ENCODE assay signal across 1 cellular context in the genomic region with DNA sequence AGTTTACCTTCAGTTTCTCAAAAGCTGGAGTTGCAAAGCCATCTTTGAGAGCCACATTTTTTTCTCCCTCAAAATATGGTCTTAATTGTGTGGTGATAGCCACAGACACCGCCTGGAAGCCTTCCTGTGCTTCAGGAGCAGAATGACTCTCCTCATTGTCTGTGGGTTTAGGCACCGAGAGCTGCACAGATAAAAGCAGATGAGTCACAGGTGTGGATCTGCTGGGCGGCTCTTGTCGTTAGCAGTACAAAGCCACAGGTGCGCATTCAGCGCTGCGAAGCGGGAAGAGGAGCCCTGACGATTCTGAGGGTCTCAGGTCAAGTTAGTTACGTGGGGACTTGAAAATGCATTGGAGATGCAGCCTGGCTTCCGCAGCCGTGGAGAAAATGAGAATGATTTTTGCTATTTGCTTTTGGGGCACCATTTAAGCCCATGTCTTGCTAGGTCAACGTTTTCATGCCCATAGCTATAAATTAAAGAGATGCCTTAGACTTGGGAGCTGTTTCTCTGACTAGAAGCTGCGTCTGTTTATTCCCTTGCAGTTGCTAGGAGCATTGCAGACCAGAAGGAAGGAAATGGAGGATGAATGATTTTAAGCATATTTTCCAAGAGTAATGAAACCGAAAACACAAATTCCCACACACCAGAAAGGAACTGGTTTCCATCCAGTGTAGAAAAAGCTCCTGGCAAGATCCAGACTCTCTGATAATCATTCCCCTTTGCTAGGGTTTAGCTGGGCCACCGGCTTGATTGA.
TF ChIP-seq lines count a peak whose summit lies in the region.

No MANE protein-coding gene starts in this region.

TF ChIP-seq in SK-N-SH, 30 proteins besides CTCF, POLR2A, EP300 and RAD21 (continued from another document):
- TF ChIP-seq, protein P1, sequence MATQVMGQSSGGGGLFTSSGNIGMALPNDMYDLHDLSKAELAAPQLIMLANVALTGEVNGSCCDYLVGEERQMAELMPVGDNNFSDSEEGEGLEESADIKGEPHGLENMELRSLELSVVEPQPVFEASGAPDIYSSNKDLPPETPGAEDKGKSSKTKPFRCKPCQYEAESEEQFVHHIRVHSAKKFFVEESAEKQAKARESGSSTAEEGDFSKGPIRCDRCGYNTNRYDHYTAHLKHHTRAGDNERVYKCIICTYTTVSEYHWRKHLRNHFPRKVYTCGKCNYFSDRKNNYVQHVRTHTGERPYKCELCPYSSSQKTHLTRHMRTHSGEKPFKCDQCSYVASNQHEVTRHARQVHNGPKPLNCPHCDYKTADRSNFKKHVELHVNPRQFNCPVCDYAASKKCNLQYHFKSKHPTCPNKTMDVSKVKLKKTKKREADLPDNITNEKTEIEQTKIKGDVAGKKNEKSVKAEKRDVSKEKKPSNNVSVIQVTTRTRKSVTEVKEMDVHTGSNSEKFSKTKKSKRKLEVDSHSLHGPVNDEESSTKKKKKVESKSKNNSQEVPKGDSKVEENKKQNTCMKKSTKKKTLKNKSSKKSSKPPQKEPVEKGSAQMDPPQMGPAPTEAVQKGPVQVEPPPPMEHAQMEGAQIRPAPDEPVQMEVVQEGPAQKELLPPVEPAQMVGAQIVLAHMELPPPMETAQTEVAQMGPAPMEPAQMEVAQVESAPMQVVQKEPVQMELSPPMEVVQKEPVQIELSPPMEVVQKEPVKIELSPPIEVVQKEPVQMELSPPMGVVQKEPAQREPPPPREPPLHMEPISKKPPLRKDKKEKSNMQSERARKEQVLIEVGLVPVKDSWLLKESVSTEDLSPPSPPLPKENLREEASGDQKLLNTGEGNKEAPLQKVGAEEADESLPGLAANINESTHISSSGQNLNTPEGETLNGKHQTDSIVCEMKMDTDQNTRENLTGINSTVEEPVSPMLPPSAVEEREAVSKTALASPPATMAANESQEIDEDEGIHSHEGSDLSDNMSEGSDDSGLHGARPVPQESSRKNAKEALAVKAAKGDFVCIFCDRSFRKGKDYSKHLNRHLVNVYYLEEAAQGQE (IDR thresholded peaks at IDR 0.05; ENCODE audit: low read depth, low read length), result no peak
- TF ChIP-seq TEAD4 (IDR thresholded peaks at IDR 0.05; ENCODE audit: borderline replicate concordance, insufficient read depth) (no peak), RCOR1 (IDR thresholded peaks at IDR 0.05; ENCODE audit: low read length) (no peak), SIN3A (IDR thresholded peaks at IDR 0.05; ENCODE audit: borderline replicate concordance, low read depth, low read length) (no peak), MXI1 (IDR thresholded peaks at IDR 0.05; ENCODE audit: low read depth, low read length) (no peak), TCF12 (IDR thresholded peaks at IDR 0.05) (no peak; the same call in 1 of the 2 replicates), GABPA (IDR thresholded peaks at IDR 0.05; ENCODE audit: low read depth) (no peak), RFX5 (IDR thresholded peaks at IDR 0.05; ENCODE audit: low read length) (no peak), TAF1 (IDR thresholded peaks at IDR 0.05; ENCODE audit: borderline replicate concordance, low read depth, low read length) (no peak), CHD2 (IDR thresholded peaks at IDR 0.05; ENCODE audit: low read length, partially characterized antibody) (no peak)
- TF ChIP-seq, protein P2, sequence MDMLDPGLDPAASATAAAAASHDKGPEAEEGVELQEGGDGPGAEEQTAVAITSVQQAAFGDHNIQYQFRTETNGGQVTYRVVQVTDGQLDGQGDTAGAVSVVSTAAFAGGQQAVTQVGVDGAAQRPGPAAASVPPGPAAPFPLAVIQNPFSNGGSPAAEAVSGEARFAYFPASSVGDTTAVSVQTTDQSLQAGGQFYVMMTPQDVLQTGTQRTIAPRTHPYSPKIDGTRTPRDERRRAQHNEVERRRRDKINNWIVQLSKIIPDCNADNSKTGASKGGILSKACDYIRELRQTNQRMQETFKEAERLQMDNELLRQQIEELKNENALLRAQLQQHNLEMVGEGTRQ (IDR thresholded peaks at IDR 0.05; ENCODE audit: borderline replicate concordance, low read depth, low read length), result no peak
- TF ChIP-seq, protein P3, sequence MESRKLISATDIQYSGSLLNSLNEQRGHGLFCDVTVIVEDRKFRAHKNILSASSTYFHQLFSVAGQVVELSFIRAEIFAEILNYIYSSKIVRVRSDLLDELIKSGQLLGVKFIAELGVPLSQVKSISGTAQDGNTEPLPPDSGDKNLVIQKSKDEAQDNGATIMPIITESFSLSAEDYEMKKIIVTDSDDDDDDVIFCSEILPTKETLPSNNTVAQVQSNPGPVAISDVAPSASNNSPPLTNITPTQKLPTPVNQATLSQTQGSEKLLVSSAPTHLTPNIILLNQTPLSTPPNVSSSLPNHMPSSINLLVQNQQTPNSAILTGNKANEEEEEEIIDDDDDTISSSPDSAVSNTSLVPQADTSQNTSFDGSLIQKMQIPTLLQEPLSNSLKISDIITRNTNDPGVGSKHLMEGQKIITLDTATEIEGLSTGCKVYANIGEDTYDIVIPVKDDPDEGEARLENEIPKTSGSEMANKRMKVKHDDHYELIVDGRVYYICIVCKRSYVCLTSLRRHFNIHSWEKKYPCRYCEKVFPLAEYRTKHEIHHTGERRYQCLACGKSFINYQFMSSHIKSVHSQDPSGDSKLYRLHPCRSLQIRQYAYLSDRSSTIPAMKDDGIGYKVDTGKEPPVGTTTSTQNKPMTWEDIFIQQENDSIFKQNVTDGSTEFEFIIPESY (IDR thresholded peaks at IDR 0.05; ENCODE audit: borderline replicate concordance, low read depth), result no peak
- TF ChIP-seq, protein P4, sequence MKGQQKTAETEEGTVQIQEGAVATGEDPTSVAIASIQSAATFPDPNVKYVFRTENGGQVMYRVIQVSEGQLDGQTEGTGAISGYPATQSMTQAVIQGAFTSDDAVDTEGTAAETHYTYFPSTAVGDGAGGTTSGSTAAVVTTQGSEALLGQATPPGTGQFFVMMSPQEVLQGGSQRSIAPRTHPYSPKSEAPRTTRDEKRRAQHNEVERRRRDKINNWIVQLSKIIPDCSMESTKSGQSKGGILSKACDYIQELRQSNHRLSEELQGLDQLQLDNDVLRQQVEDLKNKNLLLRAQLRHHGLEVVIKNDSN (IDR thresholded peaks at IDR 0.05; ENCODE audit: borderline replicate concordance, low read depth), result no peak
TF ChIP-seq in SK-N-SH: peak in this region for 0.
